13 cellular contexts compared by ENCODE assay signal in genomic region chr16:88070341-88070740, GRCh38.
"Had no signal": no experiment of that assay in that cellular context is flagged by ENCODE, and none has a peak within 500 bp of the region (broad histone marks: within the 10 kb centered on the region; RNA-seq: fewer than 3 reads in every experiment).

No MANE protein-coding gene starts in this region.

- H3K4me1 ChIP-seq: esophagus muscularis mucosa, neural progenitor cell had no signal

- H2AFZ ChIP-seq: neural progenitor cell had no signal

- H3K27ac ChIP-seq: coronary artery, esophagus muscularis mucosa, neural progenitor cell had no signal

- H3K27ac Mint-ChIP-seq: activated CD4-positive, alpha-beta T cell treated with anti-CD3 and anti-CD28 coated beads, Interleukin-2, amount 10 ng/mL, durations not matched to agents 7 days and 5 days; activated naive CD8-positive, alpha-beta T cell treated with anti-CD3 and anti-CD28 coated beads, Interleukin-2, amount 10 ng/mL, durations not matched to agents 7 days and 5 days; neural progenitor cell; T-helper 2 cell treated with Interferon-gamma antibody and Interleukin-4, amounts not matched to agents 5 μg/mL and 100 μg/mL, for 36 hours had no signal

- H3K4me3 Mint-ChIP-seq: activated CD4-positive, alpha-beta T cell treated with anti-CD3 and anti-CD28 coated beads, Interleukin-2, amount 10 ng/mL, durations not matched to agents 7 days and 5 days; activated naive CD8-positive, alpha-beta T cell treated with anti-CD3 and anti-CD28 coated beads, Interleukin-2, amount 10 ng/mL, durations not matched to agents 7 days and 5 days; brain; central memory CD8-positive, alpha-beta T cell; neural progenitor cell; T-helper 2 cell treated with Interferon-gamma antibody and Interleukin-4, amounts not matched to agents 5 μg/mL and 100 μg/mL, for 36 hours had no signal

- H3K4me1 Mint-ChIP-seq: activated CD4-positive, alpha-beta T cell treated with anti-CD3 and anti-CD28 coated beads, Interleukin-2, amount 10 ng/mL, durations not matched to agents 7 days and 5 days; activated naive CD8-positive, alpha-beta T cell treated with anti-CD3 and anti-CD28 coated beads, Interleukin-2, amount 10 ng/mL, durations not matched to agents 7 days and 5 days; central memory CD8-positive, alpha-beta T cell; neural progenitor cell had no signal

- H3K4me3 ChIP-seq: coronary artery, esophagus muscularis mucosa, neural progenitor cell had no signal

- H3K9ac ChIP-seq: neural progenitor cell had no signal

- H3K27me3 Mint-ChIP-seq: activated CD4-positive, alpha-beta T cell treated with anti-CD3 and anti-CD28 coated beads, Interleukin-2, amount 10 ng/mL, durations not matched to agents 7 days and 5 days; activated naive CD8-positive, alpha-beta T cell treated with anti-CD3 and anti-CD28 coated beads, Interleukin-2, amount 10 ng/mL, durations not matched to agents 7 days and 5 days; brain; central memory CD8-positive, alpha-beta T cell had no signal

- H3K4me2 ChIP-seq: neural progenitor cell had no signal

- H3K36me3 ChIP-seq: neural progenitor cell had no signal

- DNase-seq: activated CD4-positive, alpha-beta T cell treated with anti-CD3 and anti-CD28 coated beads, Interleukin-2, amount 10 ng/mL, durations not matched to agents 7 days and 5 days; activated CD4-positive, CD25-positive, alpha-beta regulatory T cell; activated CD8-positive, alpha-beta memory T cell treated with anti-CD3 and anti-CD28 coated beads, Interleukin-2, amount 50 U/mL, for 48 hours; activated naive CD4-positive, alpha-beta T cell; activated naive CD8-positive, alpha-beta T cell treated with anti-CD3 and anti-CD28 coated beads, Interleukin-2, amount 10 ng/mL, durations not matched to agents 7 days and 5 days; kidney glomerular epithelial cell; stimulated activated naive CD4-positive, alpha-beta T cell treated with Interleukin-2 at 50 U/mL for 16 hours had no signal

- H3K36me3 Mint-ChIP-seq: activated naive CD8-positive, alpha-beta T cell treated with anti-CD3 and anti-CD28 coated beads, Interleukin-2, amount 10 ng/mL, durations not matched to agents 7 days and 5 days had no signal

- H3K27me3 ChIP-seq: esophagus muscularis mucosa, neural progenitor cell had no signal

- H3K9me3 ChIP-seq: esophagus muscularis mucosa had no signal

- H3K9me3 Mint-ChIP-seq: activated CD4-positive, alpha-beta T cell treated with anti-CD3 and anti-CD28 coated beads, Interleukin-2, amount 10 ng/mL, durations not matched to agents 7 days and 5 days; activated naive CD8-positive, alpha-beta T cell treated with anti-CD3 and anti-CD28 coated beads, Interleukin-2, amount 10 ng/mL, durations not matched to agents 7 days and 5 days; central memory CD8-positive, alpha-beta T cell; neural progenitor cell; T-helper 2 cell treated with Interferon-gamma antibody and Interleukin-4, amounts not matched to agents 5 μg/mL and 100 μg/mL, for 36 hours had no signal
